30 cellular contexts compared by ENCODE assay signal in genomic region chr11:27028653-27029052, GRCh38. TPM values are rescaled to one million over a fixed set of nuclear protein-coding genes. Genes with fewer than 3 reads are reported as not detected.
DNase-seq lines count a peak whose midpoint lies in the region; ATAC-seq and TF ChIP-seq lines count a peak whose summit lies in the region.
"Had no signal": no experiment of that assay in that cellular context is flagged by ENCODE, and none has a peak within 500 bp of the region (broad histone marks: within the 10 kb centered on the region; RNA-seq: fewer than 3 reads in every experiment).

No MANE protein-coding gene starts in this region.

- no peak overlapping the region for H3K4me3 Mint-ChIP-seq in brain
- H3K4me3 Mint-ChIP-seq: activated B cell treated with CpG ODN at 0.5 μM for 24 hours; activated naive CD8-positive, alpha-beta T cell treated with anti-CD3 and anti-CD28 coated beads for 36 hours; activated T-helper 17 cell treated with anti-CD3 and anti-CD28 coated beads, Interleukin-2, amount 50 U/mL, for 72 hours; dendritic cell treated with granulocyte-macrophage colony-stimulating factor and Interleukin-4, amounts not matched to agents 40 ng/mL and 50 ng/mL, for 4 days; naive thymus-derived CD4-positive, alpha-beta T cell had no signal

- no peak for ATAC-seq in GM18502 (IDR thresholded peaks at IDR 0.05; ENCODE audit: poor library complexity, unreplicated experiment)
- ATAC-seq: activated T-helper 17 cell treated with anti-CD3 and anti-CD28 coated beads, Interleukin-2, amount 50 U/mL, for 72 hours; foreskin keratinocyte; naive thymus-derived CD4-positive, alpha-beta T cell had no signal

- H3K4me1 Mint-ChIP-seq in brain, result peaks cover 26% of the 10 kb centered on the region
- H3K4me1 Mint-ChIP-seq: activated B cell treated with CpG ODN at 0.5 μM for 24 hours; activated naive CD8-positive, alpha-beta T cell treated with anti-CD3 and anti-CD28 coated beads for 36 hours; activated T-helper 17 cell treated with anti-CD3 and anti-CD28 coated beads, Interleukin-2, amount 50 U/mL, for 72 hours; naive thymus-derived CD4-positive, alpha-beta T cell had no signal

- no peaks in the 10 kb centered on the region for H3K27me3 Mint-ChIP-seq in brain
- H3K27me3 Mint-ChIP-seq: activated B cell treated with CpG ODN at 0.5 μM for 24 hours; activated naive CD8-positive, alpha-beta T cell treated with anti-CD3 and anti-CD28 coated beads for 36 hours; activated T-helper 17 cell treated with anti-CD3 and anti-CD28 coated beads, Interleukin-2, amount 50 U/mL, for 72 hours; dendritic cell treated with granulocyte-macrophage colony-stimulating factor and Interleukin-4, amounts not matched to agents 40 ng/mL and 50 ng/mL, for 4 days had no signal

- H3K27ac Mint-ChIP-seq in brain, result peak overlapping the region in 3 of 5 experiments; percentile 57 to 92 (median 61)
- H3K27ac Mint-ChIP-seq: activated B cell treated with CpG ODN at 0.5 μM for 24 hours; activated naive CD8-positive, alpha-beta T cell treated with anti-CD3 and anti-CD28 coated beads for 36 hours; activated T-helper 17 cell treated with anti-CD3 and anti-CD28 coated beads, Interleukin-2, amount 50 U/mL, for 72 hours; dendritic cell treated with granulocyte-macrophage colony-stimulating factor and Interleukin-4, amounts not matched to agents 40 ng/mL and 50 ng/mL, for 4 days; naive thymus-derived CD4-positive, alpha-beta T cell had no signal

- H3K4me1 ChIP-seq in hepatocyte (ENCODE audit: insufficient read depth), result peaks cover 5% of the 10 kb centered on the region
- H3K4me1 ChIP-seq: foreskin keratinocyte had no signal

- peaks cover under 1% of the 10 kb centered on the region for H3K36me3 Mint-ChIP-seq in brain
- H3K36me3 Mint-ChIP-seq: activated naive CD8-positive, alpha-beta T cell treated with anti-CD3 and anti-CD28 coated beads for 36 hours; naive thymus-derived CD4-positive, alpha-beta T cell had no signal

- H3K27me3 ChIP-seq in hepatocyte, result no peaks in the 10 kb centered on the region
- H3K27me3 ChIP-seq: foreskin keratinocyte had no signal

- no peak overlapping the region for H2AFZ ChIP-seq in hepatocyte

- H3K79me2 ChIP-seq in hepatocyte, result no peaks in the 10 kb centered on the region

- H3K9me3 ChIP-seq in hepatocyte (ENCODE audit: low read depth), result no peaks in the 10 kb centered on the region

- H3K27ac ChIP-seq in hepatocyte, result peak overlapping the region; percentile 23
- H3K27ac ChIP-seq: foreskin keratinocyte, HL-60 had no signal

- H3K4me3 ChIP-seq in hepatocyte, result no peak overlapping the region
- H3K4me3 ChIP-seq: lung had no signal

- peak overlapping the region; percentile 12 for H3K4me2 ChIP-seq in hepatocyte

- H4K20me1 ChIP-seq in hepatocyte (ENCODE audit: insufficient read depth, poor library complexity, severe bottlenecking), result no peaks in the 10 kb centered on the region

- no peaks in the 10 kb centered on the region for H3K9me2 ChIP-seq in hepatocyte (replicated peaks; ENCODE audit: insufficient read depth)

- DNase-seq in GM03348 (ENCODE audit: low spot score) (peak; percentile 62), hepatocyte (ENCODE audit: low spot score) (no peak), pons (ENCODE audit: low spot score) (peak; percentile 48), NCI-H1930 (lab: John Stamatoyannopoulos, UW) (no peak), anterior cingulate cortex (lab: John Stamatoyannopoulos, UW) (no peak)
- no peak for DNase-seq in stimulated activated CD4-positive, alpha-beta T cell treated with anti-CD3 and anti-CD28 coated beads, Interleukin-1b, Interleukin-23, amount 100 ng/mL, for 48 hours
- DNase-seq: activated B cell treated with CpG ODN at 0.5 μM for 24 hours; activated CD4-positive, alpha-beta T cell treated with anti-CD3 and anti-CD28 coated beads, Interleukin-2, amount 50 U/mL, for 4 hours; activated CD8-positive, alpha-beta memory T cell treated with anti-CD3 and anti-CD28 coated beads, Interleukin-2, amount 50 U/mL, for 4 hours; activated naive CD8-positive, alpha-beta T cell treated with anti-CD3 and anti-CD28 coated beads for 36 hours; C1 segment of cervical spinal cord; Calu3; foreskin keratinocyte; naive thymus-derived CD4-positive, alpha-beta T cell; NCI-H1105 treated with DMSO at 0.1 percent for 48 hours; NCI-H510A treated with DMSO at 0.1 percent for 48 hours; NK-92 treated with Interleukin-12 subunit alpha and Interleukin-12 subunit beta, amount 100 ng/mL, for 24 hours; right cardiac atrium; stimulated activated CD4-positive, alpha-beta T cell treated with anti-CD3 and anti-CD28 coated beads, Interleukin-15, amount 100 ng/mL, for 24 hours; stimulated activated CD8-positive, alpha-beta memory T cell treated with anti-CD3 and anti-CD28 coated beads, Interleukin-4, amount 100 ng/mL, for 48 hours; T-helper 9 cell had no signal

- no peaks in the 10 kb centered on the region for H3K36me3 ChIP-seq in hepatocyte (replicated peaks; ENCODE audit: insufficient read depth, low read depth)

- TF ChIP-seq CTCF in brain (conservative IDR thresholded peaks at IDR 0.05) (no peak), hepatocyte (IDR thresholded peaks at IDR 0.05; ENCODE audit: poor library complexity) (no peak)

- peaks cover under 1 to 9% (median 2%) of the 10 kb centered on the region in 5 experiments for H3K9me3 Mint-ChIP-seq in brain
- H3K9me3 Mint-ChIP-seq: activated B cell treated with CpG ODN at 0.5 μM for 24 hours; activated naive CD8-positive, alpha-beta T cell treated with anti-CD3 and anti-CD28 coated beads for 36 hours had no signal

RNA-seq across cellular contexts. Expression of gene BBOX1, which starts 12.0 kb away (rescaled TPM):
- polyA plus RNA-seq in brain (ENCODE audit: insufficient read depth, low read depth, low replicate concordance) (9.3 TPM), hepatocyte (0.56 and 0.64 TPM in 2 replicates)
- 0.88 and 1.6 TPM in 2 replicates for total RNA-seq in hepatocyte
- total RNA-seq: activated B cell treated with CpG ODN at 0.5 μM for 24 hours; activated naive CD8-positive, alpha-beta T cell treated with anti-CD3 and anti-CD28 coated beads for 36 hours; activated T-helper 17 cell treated with anti-CD3 and anti-CD28 coated beads, Interleukin-2, amount 50 U/mL, for 72 hours; Calu3; Daoy; foreskin keratinocyte; naive thymus-derived CD4-positive, alpha-beta T cell; omental fat pad; right cardiac atrium; subcutaneous adipose tissue had no signal
- polyA plus RNA-seq: foreskin keratinocyte; naive thymus-derived CD4-positive, alpha-beta T cell had no signal

RNA-seq across cellular contexts. Expression of gene FIBIN, which starts 34.7 kb away (rescaled TPM):
- polyA plus RNA-seq in brain (ENCODE audit: insufficient read depth, low read depth, low replicate concordance) (6.6 TPM), hepatocyte (25.2 and 36.5 TPM in 2 replicates)
- 29.9 and 36.7 TPM in 2 replicates for total RNA-seq in hepatocyte
- total RNA-seq: activated B cell treated with CpG ODN at 0.5 μM for 24 hours; activated naive CD8-positive, alpha-beta T cell treated with anti-CD3 and anti-CD28 coated beads for 36 hours; activated T-helper 17 cell treated with anti-CD3 and anti-CD28 coated beads, Interleukin-2, amount 50 U/mL, for 72 hours; Calu3; naive thymus-derived CD4-positive, alpha-beta T cell had no signal
- polyA plus RNA-seq: naive thymus-derived CD4-positive, alpha-beta T cell had no signal

Comparison
In these comparisons a context has a peak if more than half of its experiments do, and no peak if none do; other contexts are left out.
1. DNase-seq: peak in GM03348 (single experiment) and pons (single experiment); none in hepatocyte (single experiment), NCI-H1930 (0 of 2), stimulated activated CD4-positive, alpha-beta T cell treated with anti-CD3 and anti-CD28 coated beads, Interleukin-1b, Interleukin-23, amount 100 ng/mL, for 48 hours (single experiment) and anterior cingulate cortex (0 of 58).